Comparison of ENCODE assay signal across 26 cellular contexts in genomic region chr10:60677541-60678129, GRCh38.
A peak's percentile ranks its signal among the peaks of the same experiment; 100 is the strongest.
DNase-seq lines count a peak whose midpoint lies in the region; ATAC-seq and TF ChIP-seq lines count a peak whose summit lies in the region.
"Had no signal": no experiment of that assay in that cellular context is flagged by ENCODE, and none has a peak within 500 bp of the region (broad histone marks: within the 10 kb centered on the region; RNA-seq: fewer than 3 reads in every experiment).

No MANE protein-coding gene starts in this region.

- no peaks in the 10 kb centered on the region for H3F3A ChIP-seq in smooth muscle cell (ENCODE audit: low read depth)

- no peak for TF ChIP-seq CTCF in smooth muscle cell (IDR thresholded peaks at IDR 0.05; ENCODE audit: borderline replicate concordance, insufficient read depth, poor library complexity, severe bottlenecking)
- no peak for TF ChIP-seq CTCF in Caco-2 (IDR thresholded peaks at IDR 0.05; ENCODE audit: insufficient read depth in 1 of 2, low read depth in 1 of 2, low read length in 1 of 2, severe bottlenecking in 1 of 2, unreplicated experiment in 1 of 2)

- no peak overlapping the region for H3K4me3 Mint-ChIP-seq in Caco-2 (ENCODE audit: unreplicated experiment)
- H3K4me3 Mint-ChIP-seq: activated naive CD4-positive, alpha-beta T cell treated with anti-CD3 and anti-CD28 coated beads for 36 hours; CD4-positive, CD25-positive, alpha-beta regulatory T cell; effector memory CD8-positive, alpha-beta T cell; natural killer cell; stimulated activated memory B cell treated with anti-CD40 and anti-IgM and Interleukin-4, amounts not matched to agents 10 μg/mL and 1 μg/mL and 100 μg/mL, for 72 hours had no signal

- peak; percentile 5 for DNase-seq in HuH-7 (ENCODE audit: low spot score)
- DNase-seq in cerebellar cortex (ENCODE audit: low spot score) = peak; percentile 16
- DNase-seq in mesenchymal stem cell = no peak
- DNase-seq in smooth muscle cell (lab: John Stamatoyannopoulos, UW; ENCODE audit: unreplicated experiment) = no peak
- DNase-seq in hepatic stellate cell (ENCODE audit: low spot score) = no peak
- DNase-seq in Caco-2 = no peak
- DNase-seq: activated CD4-positive, CD25-positive, alpha-beta regulatory T cell; activated naive CD4-positive, alpha-beta T cell treated with anti-CD3 and anti-CD28 coated beads for 36 hours; amniotic stem cell; CD4-positive, CD25-positive, alpha-beta regulatory T cell; effector memory CD8-positive, alpha-beta T cell; foreskin fibroblast; left lung; natural killer cell; NCI-H1105; NCI-H2029; NCI-H2227 treated with DMSO at 0.1 percent for 48 hours; NCI-H748 treated with DMSO at 0.1 percent for 48 hours; stimulated activated CD4-positive, alpha-beta T cell treated with anti-CD3 and anti-CD28 coated beads, Interleukin-4, amount 100 ng/mL, for 4 hours; T-helper 1 cell had no signal

- no peak overlapping the region for H3K4ac ChIP-seq in mesenchymal stem cell (ENCODE audit: low read depth in 1 of 2, low read length in 2 of 2)

- H3K9me3 ChIP-seq in mesenchymal stem cell (ENCODE audit: control insufficient read depth, low read length) = no peaks in the 10 kb centered on the region
- no peaks in the 10 kb centered on the region for H3K9me3 ChIP-seq in smooth muscle cell (replicated peaks; ENCODE audit: low read depth)
- 0 out of 2 replicates have a peak, but pooled peaks cover 6% of the 10 kb centered on the region for H3K9me3 ChIP-seq in Caco-2
- H3K9me3 ChIP-seq: left lung, right atrium auricular region, suprapubic skin had no signal

- H3K79me2 ChIP-seq in smooth muscle cell (ENCODE audit: low read depth) = peaks cover 3% of the 10 kb centered on the region

- H3K18ac ChIP-seq in mesenchymal stem cell (ENCODE audit: low read depth in 1 of 2, low read length in 2 of 2) = no peak overlapping the region

- H3K36me3 Mint-ChIP-seq in Caco-2 (ENCODE audit: insufficient read depth, unreplicated experiment) = no peaks in the 10 kb centered on the region
- H3K36me3 Mint-ChIP-seq: CD4-positive, CD25-positive, alpha-beta regulatory T cell; natural killer cell had no signal

- H3K9me3 Mint-ChIP-seq in Caco-2 (ENCODE audit: unreplicated experiment) = peaks cover 12% of the 10 kb centered on the region
- H3K9me3 Mint-ChIP-seq: effector memory CD8-positive, alpha-beta T cell; natural killer cell had no signal

- H3K4me2 ChIP-seq in mesenchymal stem cell (ENCODE audit: low read length, poor library complexity, severe bottlenecking) (no peak overlapping the region), smooth muscle cell (peak overlapping the region; percentile 72)

- H2BK5ac ChIP-seq in mesenchymal stem cell (ENCODE audit: low read depth, low read length, poor library complexity, severe bottlenecking) = no peak overlapping the region

- no peak overlapping the region for H3K23ac ChIP-seq in mesenchymal stem cell (ENCODE audit: low read length in 2 of 2)

- H3K27ac Mint-ChIP-seq in Caco-2 (ENCODE audit: unreplicated experiment) = no peak overlapping the region
- H3K27ac Mint-ChIP-seq: activated naive CD4-positive, alpha-beta T cell treated with anti-CD3 and anti-CD28 coated beads for 36 hours; CD4-positive, CD25-positive, alpha-beta regulatory T cell; effector memory CD8-positive, alpha-beta T cell; natural killer cell; stimulated activated memory B cell treated with anti-CD40 and anti-IgM and Interleukin-4, amounts not matched to agents 10 μg/mL and 1 μg/mL and 100 μg/mL, for 72 hours had no signal

- no peak overlapping the region for H2BK15ac ChIP-seq in mesenchymal stem cell (ENCODE audit: low read depth, poor library complexity, severe bottlenecking)

- CTCF ChIA-PET in Caco-2 (lab: Charles Lee) = interaction anchor here (0.6 to 0.7 kb wide), 2 partner anchors 49 to 55 kb away, joined by 3 to 4 read pairs; no protein-coding TSS in a partner anchor

- H3K27me3 ChIP-seq in mesenchymal stem cell (ENCODE audit: control insufficient read depth in 1 of 2, insufficient read depth in 1 of 2, low read length in 2 of 2) (peaks cover 0 to 5% of the 10 kb centered on the region in 2 experiments), smooth muscle cell (ENCODE audit: low read depth) (no peaks in the 10 kb centered on the region), Caco-2 (replicated peaks; ENCODE audit: control insufficient read depth, insufficient read depth, low read length) (no peaks in the 10 kb centered on the region)
- H3K27me3 ChIP-seq: left lung, right atrium auricular region, suprapubic skin had no signal

- H2BK120ac ChIP-seq in mesenchymal stem cell (ENCODE audit: low read depth, low read length) = no peak overlapping the region

- no peaks in the 10 kb centered on the region for H3K36me3 ChIP-seq in mesenchymal stem cell (ENCODE audit: control insufficient read depth in 1 of 2, insufficient read depth in 2 of 2, low read depth in 1 of 2, low read length in 2 of 2)
- H3K36me3 ChIP-seq in smooth muscle cell (ENCODE audit: low read depth) = no peaks in the 10 kb centered on the region
- no peaks in the 10 kb centered on the region for H3K36me3 ChIP-seq in Caco-2 (ENCODE audit: control insufficient read depth, insufficient read depth, low read length)
- H3K36me3 ChIP-seq: left lung, right atrium auricular region, suprapubic skin had no signal

- ATAC-seq in GM18511 (IDR thresholded peaks at IDR 0.05; ENCODE audit: unreplicated experiment) = no peak
- ATAC-seq: effector memory CD8-positive, alpha-beta T cell; esophagus mucosa; left lung; natural killer cell; stimulated activated memory B cell treated with anti-CD40 and anti-IgM and Interleukin-4, amounts not matched to agents 10 μg/mL and 1 μg/mL and 100 μg/mL, for 72 hours had no signal

- H2BK12ac ChIP-seq in mesenchymal stem cell (ENCODE audit: low read length in 2 of 2) = no peak overlapping the region

- peaks cover 23% of the 10 kb centered on the region for H3K4me1 Mint-ChIP-seq in Caco-2 (ENCODE audit: low read depth, unreplicated experiment)
- H3K4me1 Mint-ChIP-seq: CD4-positive, CD25-positive, alpha-beta regulatory T cell; natural killer cell had no signal

- no peak overlapping the region for H2AK5ac ChIP-seq in mesenchymal stem cell (ENCODE audit: low read length, severe bottlenecking)

- H3K14ac ChIP-seq in mesenchymal stem cell (ENCODE audit: low read length in 2 of 2) = no peak overlapping the region

- H3K79me1 ChIP-seq in mesenchymal stem cell (replicated peaks; ENCODE audit: low read length, poor library complexity, severe bottlenecking) = no peaks in the 10 kb centered on the region

- H3K9ac ChIP-seq in mesenchymal stem cell (ENCODE audit: low read length) (no peak overlapping the region), smooth muscle cell (ENCODE audit: low read depth) (no peak overlapping the region)

- H4K91ac ChIP-seq in mesenchymal stem cell (ENCODE audit: low read length) = no peak overlapping the region

- H3K4me1 ChIP-seq in mesenchymal stem cell (ENCODE audit: control insufficient read depth, insufficient read depth, low read depth, low read length) = no peaks in the 10 kb centered on the region
- H3K4me1 ChIP-seq in smooth muscle cell (ENCODE audit: low read depth) = peaks cover 18% of the 10 kb centered on the region
- H3K4me1 ChIP-seq in Caco-2 = peaks cover 31% of the 10 kb centered on the region
- H3K4me1 ChIP-seq: left lung, right atrium auricular region, suprapubic skin had no signal

- no TSS peak for BruUV-seq in Caco-2 (replicated peaks; lab: Mats Ljungman, UMichigan)

- POLR2A ChIA-PET in Caco-2 (lab: Charles Lee) = no interaction called here

- H4K8ac ChIP-seq in mesenchymal stem cell (ENCODE audit: low read length) = no peak overlapping the region

- WGBS in mesenchymal stem cell = 44% methylated on average over 1 of the region's 4 CpGs
- WGBS in smooth muscle cell (ENCODE audit: low lambda C conversion rate) = 57% methylated on average over 4 of the region's 4 CpGs

- H3K27me3 Mint-ChIP-seq in Caco-2 (ENCODE audit: insufficient read depth, unreplicated experiment) = no peaks in the 10 kb centered on the region
- H3K27me3 Mint-ChIP-seq: effector memory CD8-positive, alpha-beta T cell; stimulated activated memory B cell treated with anti-CD40 and anti-IgM and Interleukin-4, amounts not matched to agents 10 μg/mL and 1 μg/mL and 100 μg/mL, for 72 hours had no signal

- intact Hi-C loops in Caco-2 (cut with micrococcal nuclease; ENCODE audit: unreplicated experiment) = no loop called here

- no peak overlapping the region for H2AFZ ChIP-seq in mesenchymal stem cell (ENCODE audit: low read depth, low read length)
- no peak overlapping the region for H2AFZ ChIP-seq in smooth muscle cell (ENCODE audit: low read depth)

- H3K27ac ChIP-seq in mesenchymal stem cell (ENCODE audit: low read length, poor library complexity, severe bottlenecking) (peak overlapping the region; percentile 39), smooth muscle cell (ENCODE audit: low read depth) (peak overlapping the region; percentile 66)
- H3K27ac ChIP-seq: coronary artery, right atrium auricular region, suprapubic skin had no signal

- H3K4me3 ChIP-seq in mesenchymal stem cell (ENCODE audit: insufficient read depth in 1 of 2, low read depth in 1 of 2, low read length in 2 of 2) (no peak overlapping the region), smooth muscle cell (no peak overlapping the region), Caco-2 (ENCODE audit: low read depth, low read length) (no peak overlapping the region)
- H3K4me3 ChIP-seq: coronary artery, left lung, right atrium auricular region, suprapubic skin had no signal

- no peaks in the 10 kb centered on the region for H4K20me1 ChIP-seq in smooth muscle cell (ENCODE audit: low read depth)

Comparison
In these comparisons a context has a peak if more than half of its experiments do, and no peak if none do; other contexts are left out.
1. DNase-seq: peak in HuH-7 (single experiment) and cerebellar cortex (single experiment); none in mesenchymal stem cell (single experiment), smooth muscle cell (single experiment), hepatic stellate cell (single experiment) and Caco-2 (0 of 2).